Comparison of ENCODE assay signal across 33 cellular contexts in the genomic region with DNA sequence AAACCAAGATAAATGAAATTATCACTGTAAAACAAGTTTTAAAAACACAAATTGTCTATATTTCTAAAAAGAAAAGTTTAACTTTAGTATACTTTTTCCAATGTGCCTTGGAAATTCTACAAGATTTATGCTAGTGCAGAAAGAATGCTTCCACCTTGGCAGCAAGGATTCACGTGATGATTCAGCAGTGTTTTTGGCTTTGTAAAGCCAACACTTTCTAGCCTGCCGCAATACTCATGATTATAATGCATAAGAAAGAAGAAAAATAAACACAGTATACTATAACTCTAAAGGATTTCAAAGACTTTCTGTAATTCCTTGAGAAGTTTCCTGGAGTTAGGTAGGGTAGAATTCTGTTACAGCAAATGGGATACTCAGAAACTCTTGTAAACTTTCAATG.
"Had no signal": no experiment of that assay in that cellular context is flagged by ENCODE, and none has a peak within 500 bp of the region (broad histone marks: within the 10 kb centered on the region; RNA-seq: fewer than 3 reads in every experiment).

No MANE protein-coding gene starts in this region.

- H3K27me3 Mint-ChIP-seq: activated CD4-positive, alpha-beta memory T cell treated with anti-CD3 and anti-CD28 coated beads, Interleukin-2, amount 10 ng/mL, durations not matched to agents 7 days and 5 days; activated CD8-positive, alpha-beta memory T cell treated with anti-CD3 and anti-CD28 coated beads, Interleukin-2, amount 10 ng/mL, durations not matched to agents 7 days and 5 days; activated naive CD4-positive, alpha-beta T cell treated with anti-CD3 and anti-CD28 coated beads, Interleukin-2, amount 10 ng/mL, durations not matched to agents 7 days and 5 days; activated naive CD8-positive, alpha-beta T cell; activated naive CD8-positive, alpha-beta T cell treated with anti-CD3 and anti-CD28 coated beads, Interleukin-2, amount 50 U/mL, for 24 hours had no signal

- FAIRE-seq: bronchial epithelial cell, RCC 7860 had no signal

- H3K4me1 Mint-ChIP-seq: activated CD4-positive, alpha-beta memory T cell treated with anti-CD3 and anti-CD28 coated beads, Interleukin-2, amount 10 ng/mL, durations not matched to agents 7 days and 5 days; activated CD8-positive, alpha-beta memory T cell treated with anti-CD3 and anti-CD28 coated beads, Interleukin-2, amount 10 ng/mL, durations not matched to agents 7 days and 5 days; activated naive CD4-positive, alpha-beta T cell treated with anti-CD3 and anti-CD28 coated beads, Interleukin-2, amount 10 ng/mL, durations not matched to agents 7 days and 5 days; activated naive CD8-positive, alpha-beta T cell treated with anti-CD3 and anti-CD28 coated beads, Interleukin-2, amount 50 U/mL, for 24 hours; brain had no signal

- H3K4me3 Mint-ChIP-seq: activated CD4-positive, alpha-beta memory T cell treated with anti-CD3 and anti-CD28 coated beads, Interleukin-2, amount 10 ng/mL, durations not matched to agents 7 days and 5 days; activated CD8-positive, alpha-beta memory T cell treated with anti-CD3 and anti-CD28 coated beads, Interleukin-2, amount 10 ng/mL, durations not matched to agents 7 days and 5 days; activated naive CD4-positive, alpha-beta T cell treated with anti-CD3 and anti-CD28 coated beads, Interleukin-2, amount 10 ng/mL, durations not matched to agents 7 days and 5 days; activated naive CD8-positive, alpha-beta T cell; activated naive CD8-positive, alpha-beta T cell treated with anti-CD3 and anti-CD28 coated beads, Interleukin-2, amount 50 U/mL, for 24 hours; brain had no signal

- H3K36me3 Mint-ChIP-seq: activated CD8-positive, alpha-beta memory T cell treated with anti-CD3 and anti-CD28 coated beads, Interleukin-2, amount 10 ng/mL, durations not matched to agents 7 days and 5 days; activated naive CD4-positive, alpha-beta T cell treated with anti-CD3 and anti-CD28 coated beads, Interleukin-2, amount 10 ng/mL, durations not matched to agents 7 days and 5 days; activated naive CD8-positive, alpha-beta T cell; brain had no signal

- H3K36me3 ChIP-seq: WERI-Rb-1 had no signal

- H3K27ac Mint-ChIP-seq: activated CD4-positive, alpha-beta memory T cell treated with anti-CD3 and anti-CD28 coated beads, Interleukin-2, amount 10 ng/mL, durations not matched to agents 7 days and 5 days; activated CD8-positive, alpha-beta memory T cell treated with anti-CD3 and anti-CD28 coated beads, Interleukin-2, amount 10 ng/mL, durations not matched to agents 7 days and 5 days; activated naive CD4-positive, alpha-beta T cell treated with anti-CD3 and anti-CD28 coated beads, Interleukin-2, amount 10 ng/mL, durations not matched to agents 7 days and 5 days; activated naive CD8-positive, alpha-beta T cell; activated naive CD8-positive, alpha-beta T cell treated with anti-CD3 and anti-CD28 coated beads, Interleukin-2, amount 50 U/mL, for 24 hours; brain had no signal

- DNase-seq: activated CD4-positive, alpha-beta memory T cell treated with anti-CD3 and anti-CD28 coated beads, Interleukin-2, amount 10 ng/mL, durations not matched to agents 7 days and 5 days; activated CD4-positive, alpha-beta T cell treated with anti-CD3 and anti-CD28 coated beads for 1 hour; activated CD4-positive, alpha-beta T cell treated with anti-CD3 and anti-CD28 coated beads for 48 hours; activated CD4-positive, CD25-positive, alpha-beta regulatory T cell; activated CD8-positive, alpha-beta memory T cell treated with anti-CD3 and anti-CD28 coated beads for 24 hours; activated CD8-positive, alpha-beta memory T cell treated with anti-CD3 and anti-CD28 coated beads, Interleukin-2, amount 10 ng/mL, durations not matched to agents 7 days and 5 days; activated CD8-positive, alpha-beta memory T cell treated with anti-CD3 and anti-CD28 coated beads, Interleukin-2, amount 50 U/mL, for 48 hours; activated effector memory CD4-positive, alpha-beta T cell treated with Interleukin-2 at 50 U/mL for 16 hours; activated naive CD4-positive, alpha-beta T cell treated with anti-CD3 and anti-CD28 coated beads, Interleukin-2, amount 10 ng/mL, durations not matched to agents 7 days and 5 days; activated naive CD8-positive, alpha-beta T cell treated with anti-CD3 and anti-CD28 coated beads, Interleukin-2, amount 50 U/mL, for 24 hours; activated T-cell treated with anti-CD3 and anti-CD28 coated beads, Interleukin-2, amount 50 U/mL, for 48 hours; anterior cingulate cortex; caudate nucleus; cerebellar nuclear complex; NCI-H1092; NCI-H1436 treated with DMSO at 0.1 percent for 48 hours; NCI-H1694 treated with DMSO at 0.1 percent for 48 hours; NCI-H2029; NCI-H345; NCI-H510A; NCI-H526; NCI-H748 treated with DMSO at 0.1 percent for 48 hours; PC-9; Right ventricle myocardium superior; SW 1271; T-helper 1 cell; T-helper 2 cell; T1000; WERI-Rb-1 had no signal

- H3K27ac ChIP-seq: PC-9, WERI-Rb-1 had no signal

- ATAC-seq: activated CD8-positive, alpha-beta memory T cell treated with anti-CD3 and anti-CD28 coated beads, Interleukin-2, amount 10 ng/mL, durations not matched to agents 7 days and 5 days; activated naive CD8-positive, alpha-beta T cell treated with anti-CD3 and anti-CD28 coated beads, Interleukin-2, amount 50 U/mL, for 24 hours had no signal

- H2AFZ ChIP-seq: PC-9 had no signal

- H3K4me2 ChIP-seq: PC-9 had no signal

- H3K4me3 ChIP-seq: PC-9 had no signal
